Comparison of ENCODE assay signal across 22 cellular contexts in the genomic region with DNA sequence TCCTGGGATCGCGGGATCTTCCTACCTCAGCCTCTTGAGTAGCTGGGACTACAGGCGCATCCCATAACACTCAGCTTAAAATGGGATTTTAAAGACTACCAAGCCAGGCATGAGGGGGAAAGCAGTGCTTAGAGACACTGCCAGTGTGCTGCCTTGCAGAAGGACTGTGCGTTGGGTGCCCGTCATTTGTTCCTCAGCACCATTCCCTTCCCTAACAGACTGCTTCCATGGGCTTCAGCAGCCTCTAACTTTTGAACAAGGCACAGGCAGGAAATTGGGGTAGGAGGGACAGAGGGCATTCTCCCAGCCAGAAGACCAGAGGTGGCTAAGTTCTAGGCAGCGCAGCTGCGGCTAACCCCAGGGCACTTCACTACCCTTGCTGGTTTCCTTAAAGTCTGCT.
"Had no signal": no experiment of that assay in that cellular context is flagged by ENCODE, and none has a peak within 500 bp of the region (broad histone marks: within the 10 kb centered on the region; RNA-seq: fewer than 3 reads in every experiment).

No MANE protein-coding gene starts in this region.

- H3K36me3 ChIP-seq: adrenal gland, ascending aorta, left lung, prostate gland, spleen had no signal

- H3K9me3 Mint-ChIP-seq: activated CD4-positive, alpha-beta T cell treated with anti-CD3 and anti-CD28 coated beads, Interleukin-2, amount 10 ng/mL, durations not matched to agents 7 days and 5 days; activated CD8-positive, alpha-beta T cell treated with anti-CD3 and anti-CD28 coated beads for 36 hours; naive thymus-derived CD8-positive, alpha-beta T cell had no signal

- H3K27me3 ChIP-seq: adrenal gland, ascending aorta, left lung, spleen had no signal

- H3K36me3 Mint-ChIP-seq: activated CD8-positive, alpha-beta memory T cell treated with anti-CD3 and anti-CD28 coated beads, Interleukin-2, amount 10 ng/mL, durations not matched to agents 7 days and 5 days; activated naive CD8-positive, alpha-beta T cell; naive thymus-derived CD8-positive, alpha-beta T cell had no signal

- H3K9me3 ChIP-seq: adrenal gland, ascending aorta, left lung, prostate gland, spleen had no signal

- H3K27ac ChIP-seq: adrenal gland, ascending aorta, left lung, prostate gland, spleen had no signal

- ATAC-seq: activated CD8-positive, alpha-beta memory T cell treated with anti-CD3 and anti-CD28 coated beads, Interleukin-2, amount 10 ng/mL, durations not matched to agents 7 days and 5 days; activated CD8-positive, alpha-beta T cell treated with anti-CD3 and anti-CD28 coated beads for 36 hours; left lung; naive thymus-derived CD8-positive, alpha-beta T cell had no signal

- H3K4me1 ChIP-seq: ascending aorta, left lung, prostate gland had no signal

- H3K4me3 Mint-ChIP-seq: activated CD4-positive, alpha-beta T cell treated with anti-CD3 and anti-CD28 coated beads, Interleukin-2, amount 10 ng/mL, durations not matched to agents 7 days and 5 days; activated CD8-positive, alpha-beta memory T cell treated with anti-CD3 and anti-CD28 coated beads, Interleukin-2, amount 10 ng/mL, durations not matched to agents 7 days and 5 days; activated CD8-positive, alpha-beta T cell treated with anti-CD3 and anti-CD28 coated beads for 36 hours; activated naive CD8-positive, alpha-beta T cell; naive thymus-derived CD8-positive, alpha-beta T cell; T-helper 17 cell; type B pancreatic cell had no signal

- DNase-seq: activated CD4-positive, alpha-beta T cell treated with anti-CD3 and anti-CD28 coated beads, Interleukin-2, amount 10 ng/mL, durations not matched to agents 7 days and 5 days; activated CD8-positive, alpha-beta memory T cell treated with anti-CD3 and anti-CD28 coated beads, Interleukin-2, amount 10 ng/mL, durations not matched to agents 7 days and 5 days; activated CD8-positive, alpha-beta T cell treated with anti-CD3 and anti-CD28 coated beads for 36 hours; activated T-cell treated with anti-CD3 and anti-CD28 coated beads, Interleukin-2, amount 50 U/mL, for 1 hour; adrenal gland; central memory CD4-positive, alpha-beta T cell; dermis blood vessel endothelial cell; effector CD8-positive, alpha-beta T cell; erythroblast; hippocampal formation; kidney glomerular epithelial cell; left lung; naive thymus-derived CD8-positive, alpha-beta T cell; spleen; stimulated activated CD4-positive, alpha-beta T cell treated with anti-CD3 and anti-CD28 coated beads, Interleukin-4, amount 100 ng/mL, for 4 hours; SW 1271; T-helper 17 cell had no signal

- H3K27ac Mint-ChIP-seq: activated CD4-positive, alpha-beta T cell treated with anti-CD3 and anti-CD28 coated beads, Interleukin-2, amount 10 ng/mL, durations not matched to agents 7 days and 5 days; activated CD8-positive, alpha-beta memory T cell treated with anti-CD3 and anti-CD28 coated beads, Interleukin-2, amount 10 ng/mL, durations not matched to agents 7 days and 5 days; activated CD8-positive, alpha-beta T cell treated with anti-CD3 and anti-CD28 coated beads for 36 hours; activated naive CD8-positive, alpha-beta T cell; naive thymus-derived CD8-positive, alpha-beta T cell; T-helper 17 cell; type B pancreatic cell had no signal

- H3K4me3 ChIP-seq: adrenal gland, left lung, lung, prostate gland had no signal
